Comparison of ENCODE assay signal across 1 cellular context in genomic region chr15:93664180-93664951, GRCh38.
TF ChIP-seq lines count a peak whose summit lies in the region.

No MANE protein-coding gene starts in this region.

TF ChIP-seq in WTC11, 78 proteins besides CTCF, POLR2A, EP300 and RAD21 (continued from another document):
- no peak for TF ChIP-seq ZNF416 (CRISPR knock-in tag; IDR thresholded peaks at IDR 0.05)
- TF ChIP-seq STAT6 (CRISPR knock-in tag; conservative IDR thresholded peaks at IDR 0.05; ENCODE audit: low read depth): no peak
- TF ChIP-seq SOX15 (CRISPR knock-in tag; IDR thresholded peaks at IDR 0.05): no peak
- TF ChIP-seq ZBTB43 (CRISPR knock-in tag; IDR thresholded peaks at IDR 0.05): no peak
